In the genomic region with DNA sequence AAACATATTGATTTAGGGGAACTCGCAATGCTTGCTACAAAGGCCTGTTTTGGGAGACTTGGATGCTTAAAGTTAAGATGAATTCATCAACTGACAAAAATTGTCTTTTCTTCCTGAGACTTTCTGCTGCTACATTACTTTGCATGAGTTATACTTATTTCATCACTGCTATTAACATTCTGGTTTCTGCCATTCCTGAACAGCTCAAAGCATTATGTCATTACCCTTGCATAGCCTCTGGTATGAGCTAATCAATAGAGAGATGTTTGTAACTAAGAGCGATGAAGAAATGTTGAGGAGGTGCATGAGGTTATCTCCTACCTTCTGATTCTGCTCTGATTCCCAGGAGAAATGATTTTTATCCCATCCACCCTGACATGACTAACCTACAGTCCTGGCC, we compare ENCODE assay signal across 16 cellular contexts.
"Had no signal": no experiment of that assay in that cellular context is flagged by ENCODE, and none has a peak within 500 bp of the region (broad histone marks: within the 10 kb centered on the region; RNA-seq: fewer than 3 reads in every experiment).

No MANE protein-coding gene starts in this region.

- H3K27ac ChIP-seq: colonic mucosa, foreskin keratinocyte, SK-N-MC, tibial nerve had no signal

- H3K9me3 ChIP-seq: colonic mucosa, tibial nerve had no signal

- ATAC-seq: activated CD8-positive, alpha-beta T cell treated with anti-CD3 and anti-CD28 coated beads for 36 hours; activated T-cell treated with anti-CD3 and anti-CD28 coated beads, Interleukin-2, amount 50 U/mL, for 4 hours; esophagus mucosa; foreskin keratinocyte; stimulated activated naive B cell treated with anti-CD40 and anti-IgM and Interleukin-4, amounts not matched to agents 10 μg/mL and 1 μg/mL and 100 μg/mL, for 72 hours; T-cell had no signal

- H3K36me3 ChIP-seq: colonic mucosa, tibial nerve had no signal

- H3K27me3 ChIP-seq: colonic mucosa, foreskin keratinocyte, tibial nerve had no signal

- H3K4me3 ChIP-seq: colonic mucosa, SK-N-MC, tibial nerve had no signal

- H3K4me1 ChIP-seq: colonic mucosa, foreskin keratinocyte had no signal

- DNase-seq: activated CD8-positive, alpha-beta T cell treated with anti-CD3 and anti-CD28 coated beads for 36 hours; activated gamma-delta T cell treated with Interleukin-2 at 50 U/mL for 16 hours; activated naive CD8-positive, alpha-beta T cell treated with anti-CD3 and anti-CD28 coated beads for 36 hours; activated T-cell treated with anti-CD3 and anti-CD28 coated beads, Interleukin-2, amount 50 U/mL, for 4 hours; anterior cingulate cortex; colonic mucosa; foreskin keratinocyte; nephron progenitor cell; stimulated activated CD4-positive, alpha-beta T cell treated with anti-CD3 and anti-CD28 coated beads, Interleukin-4, amount 100 ng/mL, for 1 hour; stimulated activated naive B cell treated with anti-CD40 and anti-IgM and Interleukin-4, amounts not matched to agents 10 μg/mL and 1 μg/mL and 100 μg/mL, for 72 hours; substantia nigra; T-cell; T-helper 9 cell had no signal
